ENCODE assay signal across 8 cellular contexts in the genomic region with DNA sequence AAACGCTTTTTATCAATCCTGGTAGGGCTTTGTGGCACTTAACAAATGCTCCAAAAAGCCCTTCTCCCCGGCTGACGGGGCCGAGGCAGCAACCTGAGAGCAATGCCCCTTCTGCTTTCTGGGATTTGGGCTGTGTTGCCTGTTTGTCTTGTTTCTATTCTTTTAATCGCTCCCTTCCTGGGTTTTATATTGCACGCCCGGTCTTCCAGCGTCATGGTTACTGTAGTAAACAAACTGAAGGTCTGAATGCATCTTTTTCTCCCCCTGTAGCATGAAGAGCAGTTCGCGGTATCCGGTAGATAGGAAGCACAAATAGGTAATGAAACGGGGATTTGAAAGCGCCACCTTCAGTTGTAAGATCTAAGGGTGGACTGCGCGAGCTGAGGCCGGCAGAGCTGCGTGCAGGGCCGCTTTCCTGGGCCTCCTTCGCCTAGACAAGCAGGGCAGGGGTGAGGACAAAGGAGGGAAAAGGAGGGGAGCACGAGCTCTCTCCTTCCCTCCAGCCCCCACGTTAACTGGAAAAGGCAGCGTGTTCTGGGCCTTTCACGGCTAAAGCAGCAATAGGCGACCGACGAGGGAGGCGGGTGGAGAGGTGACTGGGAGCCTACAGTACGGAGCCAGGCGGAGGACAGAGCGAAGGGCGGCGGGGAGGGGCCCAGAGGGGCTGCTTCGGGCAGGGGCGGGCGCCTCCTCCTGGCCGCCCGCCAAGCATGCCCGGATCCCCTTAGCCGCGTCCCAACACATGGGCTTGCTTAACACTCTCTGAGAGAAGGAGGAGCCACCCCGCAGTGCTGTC. TPM values are rescaled to one million over a fixed set of nuclear protein-coding genes. Genes with fewer than 3 reads are reported as not detected.
A peak's percentile ranks its signal among the peaks of the same experiment; 100 is the strongest.
DNase-seq lines count a peak whose midpoint lies in the region; ATAC-seq and TF ChIP-seq lines count a peak whose summit lies in the region.

No MANE protein-coding gene starts in this region.

- ATAC-seq in GM18870 (IDR thresholded peaks at IDR 0.05; ENCODE audit: unreplicated experiment), result peak; percentile 70
- ATAC-seq in HG03103 (IDR thresholded peaks at IDR 0.05; ENCODE audit: low read depth, unreplicated experiment), result peak; percentile 69

- H3K9me3 ChIP-seq in breast epithelium (no peaks in the 10 kb centered on the region), skeletal muscle tissue (ENCODE audit: control insufficient read depth in 3 of 3, low read length in 3 of 3) (no peaks in the 10 kb centered on the region)

- intact Hi-C loops in breast epithelium (cut with DNase I; ENCODE audit: low total_unique reads), result no loop called here

- H3K36me3 ChIP-seq in breast epithelium (no peaks in the 10 kb centered on the region), skeletal muscle tissue (ENCODE audit: control insufficient read depth in 3 of 3, insufficient read depth in 3 of 3, low read length in 3 of 3) (no peaks in the 10 kb centered on the region)

- H3K27me3 ChIP-seq in breast epithelium (no peaks in the 10 kb centered on the region), skeletal muscle tissue (ENCODE audit: control insufficient read depth in 3 of 3, insufficient read depth in 3 of 3, low read length in 3 of 3) (no peaks in the 10 kb centered on the region)

- H3K27ac ChIP-seq in breast epithelium (peak overlapping the region; percentile 65 to 81), skeletal muscle tissue (ENCODE audit: low read depth, low read length) (peak overlapping the region; percentile 77)

- H3K4me3 ChIP-seq in breast epithelium (peak overlapping the region; percentile 41 to 63 (median 46)), skeletal muscle tissue (ENCODE audit: low read length in 3 of 3) (peak overlapping the region; percentile 65 to 79 (median 66))

- peak; percentile 63 for DNase-seq in Ammon's horn (ENCODE audit: low spot score)
- peak; percentile 86 for DNase-seq in NOMO-1 treated with dmso at 0.1 percent for 144 hours (lab: John Stamatoyannopoulos, UW; ENCODE audit: unreplicated experiment)
- DNase-seq in breast epithelium (ENCODE audit: low spot score in 2 of 2), result no peak
- peak; percentile 86 for DNase-seq in iPS-NIHi7 (ENCODE audit: extremely low spot score)
- no peak for DNase-seq in HPDE6-E6E7 (ENCODE audit: extremely low spot score)

- no peak for TF ChIP-seq POLR2A in breast epithelium (IDR thresholded peaks at IDR 0.05)

- no peak for TF ChIP-seq CTCF in breast epithelium (IDR thresholded peaks at IDR 0.05)

- H3K9ac ChIP-seq in skeletal muscle tissue (ENCODE audit: low read depth in 1 of 3, low read length in 3 of 3), result peak overlapping the region; percentile 64 to 87 (median 69)

- H3K4me1 ChIP-seq in breast epithelium (no peaks in the 10 kb centered on the region), skeletal muscle tissue (ENCODE audit: control insufficient read depth in 3 of 3, insufficient read depth in 3 of 3, low read length in 3 of 3) (peaks cover 18 to 30% (median 29%) of the 10 kb centered on the region in 3 donors)

RNA-seq across cellular contexts. Expression of gene ZNF366, which starts 49.3 kb away (rescaled TPM):
- 1 to 10 TPM; 1.9 to 5.2 (median 2.6) TPM for total RNA-seq in breast epithelium
- total RNA-seq in skeletal muscle tissue, result 1.6 TPM

Comparison
In these comparisons a context has a peak if more than half of its experiments do, and no peak if none do; other contexts are left out.
1. DNase-seq: peak in Ammon's horn (single experiment), NOMO-1 treated with dmso at 0.1 percent for 144 hours (single experiment) and iPS-NIHi7 (single experiment); none in breast epithelium (0 of 2) and HPDE6-E6E7 (single experiment).